23 cellular contexts compared by ENCODE assay signal in genomic region chr5:5793560-5793959, GRCh38.
DNase-seq lines count a peak whose midpoint lies in the region; ATAC-seq and TF ChIP-seq lines count a peak whose summit lies in the region.
"Had no signal": no experiment of that assay in that cellular context is flagged by ENCODE, and none has a peak within 500 bp of the region (broad histone marks: within the 10 kb centered on the region; RNA-seq: fewer than 3 reads in every experiment).

No MANE protein-coding gene starts in this region.

- TF ChIP-seq CTCF in KMS-11 (conservative IDR thresholded peaks at IDR 0.05; ENCODE audit: low read depth, low read length) (no peak), endodermal cell (conservative IDR thresholded peaks at IDR 0.05) (no peak), progenitor cell of endocrine pancreas (IDR thresholded peaks at IDR 0.05; ENCODE audit: unreplicated experiment) (no peak), psoas muscle (IDR thresholded peaks at IDR 0.05) (no peak), BE2C (IDR thresholded peaks at IDR 0.05; ENCODE audit: low read depth, low read length) (no peak)

- H3K4me3 ChIP-seq in BLaER1 treated with 17β-estradiol and CSF1 and Interleukin-3, amounts not matched to agents 10 nM and 100 nM: no peak overlapping the region
- H3K4me3 ChIP-seq in KMS-11 (IDR thresholded peaks at IDR 0.05; ENCODE audit: insufficient read depth, low read depth, low read length): no peak overlapping the region
- H3K4me3 ChIP-seq in endodermal cell (ENCODE audit: low read length): no peak overlapping the region
- no peak overlapping the region for H3K4me3 ChIP-seq in psoas muscle
- no peak overlapping the region for H3K4me3 ChIP-seq in MG63
- no peak overlapping the region for H3K4me3 ChIP-seq in BE2C (ENCODE audit: low read depth, low read length)
- H3K4me3 ChIP-seq: GM23248 had no signal

- no peaks in the 10 kb centered on the region for H3K4me1 Mint-ChIP-seq in endodermal cell
- H3K4me1 Mint-ChIP-seq in progenitor cell of endocrine pancreas (ENCODE audit: low read depth): peaks cover 30% of the 10 kb centered on the region
- H3K4me1 Mint-ChIP-seq: CD4-positive, alpha-beta memory T cell had no signal

- no peak for ATAC-seq in psoas muscle
- ATAC-seq: HepG2 had no signal

- H3K4me3 Mint-ChIP-seq in endodermal cell (no peak overlapping the region), progenitor cell of endocrine pancreas (ENCODE audit: low read depth) (peak overlapping the region; percentile 4)
- H3K4me3 Mint-ChIP-seq: CD4-positive, alpha-beta memory T cell had no signal

- H3K9me3 Mint-ChIP-seq in endodermal cell (no peaks in the 10 kb centered on the region), progenitor cell of endocrine pancreas (ENCODE audit: low read depth) (no peaks in the 10 kb centered on the region)

- DNase-seq in endodermal cell (no peak), progenitor cell of endocrine pancreas (ENCODE audit: low spot score, unreplicated experiment) (no peak), psoas muscle (no peak), MG63 (no peak), BE2C (no peak)
- DNase-seq: 8988T; C1 segment of cervical spinal cord; CD4-positive, alpha-beta memory T cell; COR-L47; GM23248; H7; Kasumi-1; MV-4-11; NCI-H1105; NCI-H1436 treated with DMSO at 0.1 percent for 48 hours; NCI-H187 treated with DMSO at 0.1 percent for 48 hours; NCI-H2107; NCI-H526 treated with DMSO at 0.1 percent for 48 hours; Right ventricle myocardium superior; RPMI8226 had no signal

- H4K20me1 ChIP-seq in BLaER1 treated with 17β-estradiol and CSF1 and Interleukin-3, amounts not matched to agents 10 nM and 100 nM: no peaks in the 10 kb centered on the region
- no peaks in the 10 kb centered on the region for H4K20me1 ChIP-seq in KMS-11 (ENCODE audit: insufficient read depth)

- no peaks in the 10 kb centered on the region for H3K27me3 Mint-ChIP-seq in endodermal cell (ENCODE audit: insufficient read depth)
- H3K27me3 Mint-ChIP-seq in progenitor cell of endocrine pancreas: peaks cover 3% of the 10 kb centered on the region

- no peaks in the 10 kb centered on the region for H3K36me3 ChIP-seq in BLaER1 treated with 17β-estradiol and CSF1 and Interleukin-3, amounts not matched to agents 10 nM and 100 nM
- no peaks in the 10 kb centered on the region for H3K36me3 ChIP-seq in KMS-11 (ENCODE audit: insufficient read depth)
- no peaks in the 10 kb centered on the region for H3K36me3 ChIP-seq in endodermal cell (ENCODE audit: control insufficient read depth, insufficient read depth, low read length)
- no peaks in the 10 kb centered on the region for H3K36me3 ChIP-seq in psoas muscle (ENCODE audit: insufficient read depth in 1 of 2, low read depth in 1 of 2)
- no peaks in the 10 kb centered on the region for H3K36me3 ChIP-seq in MG63
- H3K36me3 ChIP-seq in BE2C: no peaks in the 10 kb centered on the region

- H3K27ac ChIP-seq in BLaER1 treated with 17β-estradiol and CSF1 and Interleukin-3, amounts not matched to agents 10 nM and 100 nM: no peak overlapping the region
- H3K27ac ChIP-seq in KMS-11 (no peak overlapping the region), endodermal cell (ENCODE audit: low read depth, low read length) (peak overlapping the region; percentile 68), psoas muscle (no peak overlapping the region)
- H3K27ac ChIP-seq: GM23248 had no signal

- intact Hi-C loops in psoas muscle (cut with DNase I): no loop called here

- H3K27ac Mint-ChIP-seq in endodermal cell: no peak overlapping the region
- peak overlapping the region; percentile 88 for H3K27ac Mint-ChIP-seq in progenitor cell of endocrine pancreas

- no peaks in the 10 kb centered on the region for H3K27me3 ChIP-seq in BLaER1 treated with 17β-estradiol and CSF1 and Interleukin-3, amounts not matched to agents 10 nM and 100 nM
- H3K27me3 ChIP-seq in KMS-11 (ENCODE audit: insufficient read depth, low read depth) (no peaks in the 10 kb centered on the region), endodermal cell (ENCODE audit: control insufficient read depth, insufficient read depth, low read length, poor library complexity, severe bottlenecking) (no peaks in the 10 kb centered on the region), psoas muscle (ENCODE audit: insufficient read depth in 3 of 3, low read length in 2 of 3) (no peaks in the 10 kb centered on the region), MG63 (peaks cover 5% of the 10 kb centered on the region; the same call in 1 of the 2 replicates), BE2C (no peaks in the 10 kb centered on the region)

- H2AFZ ChIP-seq in KMS-11 (ENCODE audit: low read depth): no peak overlapping the region
- H2AFZ ChIP-seq: GM23248 had no signal

- H3K9me3 ChIP-seq in BLaER1 treated with 17β-estradiol and CSF1 and Interleukin-3, amounts not matched to agents 10 nM and 100 nM (replicated peaks in 1 of 11): peaks cover 0 to 8% (median 0%) of the 10 kb centered on the region in 11 experiments; a peak in 5 of 22 replicates
- no peaks in the 10 kb centered on the region for H3K9me3 ChIP-seq in endodermal cell (ENCODE audit: control insufficient read depth, low read length)
- H3K9me3 ChIP-seq in psoas muscle: no peaks in the 10 kb centered on the region
- H3K9me3 ChIP-seq in MG63: no peaks in the 10 kb centered on the region
- H3K9me3 ChIP-seq in BE2C: no peaks in the 10 kb centered on the region

- H3K79me2 ChIP-seq in KMS-11 (ENCODE audit: insufficient read depth, low read depth): no peaks in the 10 kb centered on the region

- H3K4me1 ChIP-seq in BLaER1 treated with 17β-estradiol and CSF1 and Interleukin-3, amounts not matched to agents 10 nM and 100 nM: peaks cover 0 to 11% (median 9%) of the 10 kb centered on the region in 10 experiments; a peak in 14 of 20 replicates
- H3K4me1 ChIP-seq in KMS-11 (ENCODE audit: low read depth, poor library complexity, severe bottlenecking): peaks cover 45% of the 10 kb centered on the region
- no peaks in the 10 kb centered on the region for H3K4me1 ChIP-seq in endodermal cell (ENCODE audit: control insufficient read depth, insufficient read depth, low read length)
- H3K4me1 ChIP-seq in psoas muscle: peaks cover 5% of the 10 kb centered on the region
- H3K4me1 ChIP-seq in BE2C: peaks cover 2% of the 10 kb centered on the region; the same call in 1 of the 2 replicates

- H3K36me3 Mint-ChIP-seq in endodermal cell (ENCODE audit: low read depth) (no peaks in the 10 kb centered on the region), progenitor cell of endocrine pancreas (ENCODE audit: insufficient read depth) (no peaks in the 10 kb centered on the region)
- H3K36me3 Mint-ChIP-seq: CD4-positive, alpha-beta memory T cell had no signal

- 90 to 92% methylated on average over 2 to 3 of the region's 3 CpGs for WGBS in endodermal cell (ENCODE audit: insufficient coverage in 1 of 2, insufficient read length in 1 of 2), 2 experiments
- 61 to 78% (median 73%) methylated on average over 3 of the region's 3 CpGs for WGBS in psoas muscle, 3 donors

- H3K4me2 ChIP-seq in BLaER1 treated with 17β-estradiol and CSF1 and Interleukin-3, amounts not matched to agents 10 nM and 100 nM: peak overlapping the region; percentile 3 to 49 (median 33); a peak in 14 of 22 replicates
- peak overlapping the region; percentile 47 for H3K4me2 ChIP-seq in KMS-11

- no peak overlapping the region for H3K9ac ChIP-seq in BLaER1 treated with 17β-estradiol and CSF1 and Interleukin-3, amounts not matched to agents 10 nM and 100 nM
- no peak overlapping the region for H3K9ac ChIP-seq in KMS-11
- no peak overlapping the region for H3K9ac ChIP-seq in endodermal cell (ENCODE audit: extremely low read depth, low read length, poor library complexity, severe bottlenecking)
- H3K9ac ChIP-seq: GM23248 had no signal
